ENCODE assay signal across 14 cellular contexts in genomic region chr2:186887107-186888090, GRCh38. TPM values are rescaled to one million over a fixed set of nuclear protein-coding genes. Genes with fewer than 3 reads are reported as not detected.
DNase-seq lines count a peak whose midpoint lies in the region; ATAC-seq and TF ChIP-seq lines count a peak whose summit lies in the region.
"Had no signal": no experiment of that assay in that cellular context is flagged by ENCODE, and none has a peak within 500 bp of the region (broad histone marks: within the 10 kb centered on the region; RNA-seq: fewer than 3 reads in every experiment).

No MANE protein-coding gene starts in this region.

- H3K4me1 Mint-ChIP-seq in endothelial cell (ENCODE audit: unreplicated experiment) (peaks cover 44% of the 10 kb centered on the region), neural progenitor cell (peaks cover 4% of the 10 kb centered on the region)

- H3K9me3 Mint-ChIP-seq in endothelial cell (ENCODE audit: unreplicated experiment) = no peaks in the 10 kb centered on the region
- peaks cover 6% of the 10 kb centered on the region for H3K9me3 Mint-ChIP-seq in neural progenitor cell

- H3K27ac Mint-ChIP-seq in endothelial cell (ENCODE audit: unreplicated experiment) (peak overlapping the region; percentile 89), neural progenitor cell (no peak overlapping the region)

- H3K27me3 Mint-ChIP-seq in endothelial cell (ENCODE audit: unreplicated experiment) (no peaks in the 10 kb centered on the region), neural progenitor cell (ENCODE audit: insufficient read depth, low read depth) (no peaks in the 10 kb centered on the region)

- ATAC-seq in HG03432 (IDR thresholded peaks at IDR 0.05; ENCODE audit: unreplicated experiment) = peak; percentile 79
- no peak for ATAC-seq in HG03520 (IDR thresholded peaks at IDR 0.05; ENCODE audit: unreplicated experiment)
- ATAC-seq: foreskin keratinocyte, mucosa of descending colon, SK-N-SH treated with all-trans-retinoic acid at 6 μM for 48 hours had no signal

- no peak overlapping the region for H3K27ac ChIP-seq in neural progenitor cell
- H3K27ac ChIP-seq: C4-2B, foreskin keratinocyte had no signal

- no peaks in the 10 kb centered on the region for H4K20me1 ChIP-seq in neural progenitor cell (ENCODE audit: low read depth)

- no peaks in the 10 kb centered on the region for H3F3A ChIP-seq in neural progenitor cell (ENCODE audit: low read depth)

- TF ChIP-seq CTCF in endothelial cell (IDR thresholded peaks at IDR 0.05; ENCODE audit: unreplicated experiment) = no peak
- TF ChIP-seq CTCF in neural progenitor cell (IDR thresholded peaks at IDR 0.05) = no peak

- H3K36me3 Mint-ChIP-seq in endothelial cell (ENCODE audit: low read depth, unreplicated experiment) = no peaks in the 10 kb centered on the region
- H3K36me3 Mint-ChIP-seq in neural progenitor cell = peaks cover 3% of the 10 kb centered on the region

- H3K9me3 ChIP-seq in neural progenitor cell (ENCODE audit: low read depth) = no peaks in the 10 kb centered on the region
- H3K9me3 ChIP-seq: mucosa of descending colon had no signal

- H3K4me2 ChIP-seq in neural progenitor cell = no peak overlapping the region

- no peaks in the 10 kb centered on the region for H3K27me3 ChIP-seq in neural progenitor cell
- H3K27me3 ChIP-seq: foreskin keratinocyte had no signal

- no peak overlapping the region for H3K4me3 ChIP-seq in neural progenitor cell
- H3K4me3 ChIP-seq: mucosa of descending colon had no signal

- H3K9ac ChIP-seq in neural progenitor cell = no peak overlapping the region

- no peak overlapping the region for H3K4me3 Mint-ChIP-seq in endothelial cell (ENCODE audit: unreplicated experiment)
- no peak overlapping the region for H3K4me3 Mint-ChIP-seq in neural progenitor cell

- peaks cover 4% of the 10 kb centered on the region for H3K4me1 ChIP-seq in neural progenitor cell
- H3K4me1 ChIP-seq: foreskin keratinocyte had no signal

- H3K36me3 ChIP-seq in neural progenitor cell = no peaks in the 10 kb centered on the region

- H3K79me2 ChIP-seq in neural progenitor cell (ENCODE audit: low read depth) = no peaks in the 10 kb centered on the region

- no peak overlapping the region for H2AFZ ChIP-seq in neural progenitor cell (replicated peaks)

- peak; percentile 2 for DNase-seq in ELR (ENCODE audit: low read depth)
- no peak for DNase-seq in endothelial cell (ENCODE audit: low spot score)
- DNase-seq in neural progenitor cell (ENCODE audit: low spot score) = peak; percentile 16
- no peak for DNase-seq in HK-2 (ENCODE audit: unreplicated experiment)
- no peak for DNase-seq in NCI-H748 (lab: John Stamatoyannopoulos, UW; ENCODE audit: unreplicated experiment)
- DNase-seq in cerebellum (ENCODE audit: low spot score) = no peak
- DNase-seq: activated CD8-positive, alpha-beta memory T cell treated with anti-CD3 and anti-CD28 coated beads for 24 hours; anterior cingulate cortex; foreskin keratinocyte had no signal

RNA-seq across cellular contexts. Expression of gene ZSWIM2, which starts 38.4 kb away (rescaled TPM):
- total RNA-seq in endothelial cell (ENCODE audit: unreplicated experiment) (not detected), neural progenitor cell (ENCODE audit: low replicate concordance) (0.39 TPM in 1 of 2 replicates, not detected in the other), cerebellum (0.18 TPM)
- total RNA-seq: foreskin keratinocyte, mucosa of descending colon had no signal

Comparison
In these comparisons a context has a peak if more than half of its experiments do, and no peak if none do; other contexts are left out.
1. DNase-seq: peak in ELR (single experiment) and neural progenitor cell (single experiment); none in endothelial cell (single experiment), HK-2 (single experiment), NCI-H748 (single experiment) and cerebellum (single experiment).